Comparison of ENCODE assay signal across 10 cellular contexts in the genomic region with DNA sequence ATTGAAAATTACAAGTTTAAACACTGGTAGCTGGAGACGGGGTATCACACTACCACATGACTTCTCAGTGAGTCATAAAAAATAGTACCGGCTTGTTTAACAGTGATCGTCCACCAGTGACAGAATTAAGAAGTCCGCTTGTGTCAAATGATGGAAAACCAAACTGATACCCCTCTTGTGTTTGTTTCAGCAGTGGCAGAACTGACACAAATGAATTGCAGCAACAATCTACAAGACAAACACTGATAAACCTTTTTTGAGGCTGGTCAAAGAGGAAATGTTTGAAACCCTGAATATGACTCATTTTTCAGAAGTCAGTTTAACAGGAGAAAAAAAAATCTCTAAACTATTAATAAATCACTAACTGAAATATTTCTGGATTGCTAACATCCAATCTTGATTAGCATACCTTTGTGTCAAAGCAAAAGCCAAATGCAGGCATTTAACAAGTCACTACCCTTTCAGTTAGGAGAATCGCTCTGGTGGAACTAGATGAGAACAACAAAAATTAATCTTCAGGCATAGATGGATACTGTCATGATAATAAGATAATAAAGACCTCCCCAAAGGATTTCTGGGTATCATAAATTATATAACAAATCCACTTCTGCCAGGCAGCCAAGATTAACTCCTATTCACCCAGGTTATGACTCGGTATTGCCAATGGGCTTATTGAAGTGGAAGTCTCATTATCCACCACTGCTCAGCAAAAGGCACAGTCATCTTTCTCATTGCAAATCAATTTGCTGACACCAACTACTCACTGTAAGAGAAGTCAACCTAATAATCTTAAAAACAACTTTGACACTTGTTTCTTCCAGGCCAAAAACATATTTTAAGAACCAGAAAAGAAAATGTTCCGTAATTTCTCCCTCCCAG. TPM values are rescaled to one million over a fixed set of nuclear protein-coding genes. Genes with fewer than 3 reads are reported as not detected.
DNase-seq lines count a peak whose midpoint lies in the region; ATAC-seq and TF ChIP-seq lines count a peak whose summit lies in the region.
"Had no signal": no experiment of that assay in that cellular context is flagged by ENCODE, and none has a peak within 500 bp of the region (broad histone marks: within the 10 kb centered on the region; RNA-seq: fewer than 3 reads in every experiment).

No MANE protein-coding gene starts in this region.

- ATAC-seq in WTC11: no peak

- no peak for TF ChIP-seq POLR2A in uterus (IDR thresholded peaks at IDR 0.05)

- H3K4me3 ChIP-seq in cardiac muscle cell (no peak overlapping the region), hepatocyte (no peak overlapping the region), uterus (no peak overlapping the region)

- H3K4me1 Mint-ChIP-seq in WTC11 (peaks cover 40% of the 10 kb centered on the region), nephron progenitor cell (peaks cover 43% of the 10 kb centered on the region)

- H3K27me3 ChIP-seq in cardiac muscle cell: no peaks in the 10 kb centered on the region
- no peaks in the 10 kb centered on the region for H3K27me3 ChIP-seq in hepatocyte
- H3K27me3 ChIP-seq in uterus: no peaks in the 10 kb centered on the region

- peak overlapping the region; percentile 57 for H3K4me2 ChIP-seq in hepatocyte

- no peaks in the 10 kb centered on the region for H3K36me3 ChIP-seq in cardiac muscle cell
- no peaks in the 10 kb centered on the region for H3K36me3 ChIP-seq in hepatocyte (replicated peaks; ENCODE audit: insufficient read depth, low read depth)
- no peaks in the 10 kb centered on the region for H3K36me3 ChIP-seq in uterus

- H3K36me3 Mint-ChIP-seq in WTC11 (peaks cover 9% of the 10 kb centered on the region; the same call in 1 of the 2 replicates), nephron progenitor cell (ENCODE audit: low read depth) (peaks cover 34% of the 10 kb centered on the region)

- no peaks in the 10 kb centered on the region for H3K9me2 ChIP-seq in hepatocyte (replicated peaks; ENCODE audit: insufficient read depth)

- POLR2A ChIA-PET in WTC11 (lab: Charles Lee): no interaction called here

- H3K9me3 ChIP-seq in cardiac muscle cell (ENCODE audit: low read depth) (no peaks in the 10 kb centered on the region), hepatocyte (ENCODE audit: low read depth) (no peaks in the 10 kb centered on the region), uterus (no peaks in the 10 kb centered on the region)

- H3K4me3 Mint-ChIP-seq in WTC11: no peak overlapping the region
- H3K4me3 Mint-ChIP-seq in nephron progenitor cell: no peak overlapping the region
- H3K4me3 Mint-ChIP-seq: activated naive CD4-positive, alpha-beta T cell treated with anti-CD3 and anti-CD28 coated beads, Interleukin-2, amount 10 ng/mL, durations not matched to agents 7 days and 5 days had no signal

- H3K27ac ChIP-seq in cardiac muscle cell: peak overlapping the region; percentile 76
- peak overlapping the region; percentile 84 for H3K27ac ChIP-seq in hepatocyte
- peak overlapping the region; percentile 77 to 79 for H3K27ac ChIP-seq in uterus

- peaks cover 15% of the 10 kb centered on the region for H4K20me1 ChIP-seq in hepatocyte (ENCODE audit: insufficient read depth, poor library complexity, severe bottlenecking)

- peak in 1 of 2 donors; percentile 61 for DNase-seq in cardiac muscle cell (ENCODE audit: low read depth in 1 of 2, low spot score in 1 of 2)
- no peak for DNase-seq in cardiac septum (ENCODE audit: low spot score)
- no peak for DNase-seq in WTC11 (ENCODE audit: low spot score)
- no peak for DNase-seq in hepatocyte (ENCODE audit: low spot score)
- no peak for DNase-seq in uterus
- no peak for DNase-seq in nephron progenitor cell
- no peak for DNase-seq in germinal center (ENCODE audit: low spot score)
- DNase-seq in activated CD8-positive, alpha-beta memory T cell treated with anti-CD3 and anti-CD28 coated beads, Interleukin-2, amount 50 U/mL, for 48 hours: no peak
- DNase-seq: activated naive CD4-positive, alpha-beta T cell treated with anti-CD3 and anti-CD28 coated beads, Interleukin-2, amount 10 ng/mL, durations not matched to agents 7 days and 5 days; stimulated activated CD4-positive, alpha-beta T cell treated with anti-CD3 and anti-CD28 coated beads, Interleukin-12 subunit alpha, Interleukin-12 subunit beta, amount 100 ng/mL, for 4 hours had no signal

- H3K9me3 Mint-ChIP-seq in WTC11 (0 out of 2 replicates have a peak, but pooled peaks cover 3% of the 10 kb centered on the region), nephron progenitor cell (no peaks in the 10 kb centered on the region)
- H3K9me3 Mint-ChIP-seq: activated naive CD4-positive, alpha-beta T cell treated with anti-CD3 and anti-CD28 coated beads, Interleukin-2, amount 10 ng/mL, durations not matched to agents 7 days and 5 days had no signal

- H3K27me3 Mint-ChIP-seq in WTC11 (ENCODE audit: low read depth): no peaks in the 10 kb centered on the region
- H3K27me3 Mint-ChIP-seq in nephron progenitor cell (ENCODE audit: low read depth, poor library complexity): no peaks in the 10 kb centered on the region
- H3K27me3 Mint-ChIP-seq: activated naive CD4-positive, alpha-beta T cell treated with anti-CD3 and anti-CD28 coated beads, Interleukin-2, amount 10 ng/mL, durations not matched to agents 7 days and 5 days had no signal

- H3K79me2 ChIP-seq in hepatocyte: peaks cover 84% of the 10 kb centered on the region

- CTCF ChIA-PET in WTC11 (lab: Charles Lee): interaction anchor here (1.2 kb wide), 1 partner anchor 104 kb away, joined by 3 read pairs; no protein-coding TSS in a partner anchor

- no peak for TF ChIP-seq CTCF in cardiac muscle cell (IDR thresholded peaks at IDR 0.05; ENCODE audit: low read depth, low read length)
- TF ChIP-seq CTCF in WTC11 (IDR thresholded peaks at IDR 0.05): no peak
- TF ChIP-seq CTCF in hepatocyte (IDR thresholded peaks at IDR 0.05; ENCODE audit: poor library complexity): no peak
- TF ChIP-seq CTCF in uterus (IDR thresholded peaks at IDR 0.05): no peak
- no peak for TF ChIP-seq CTCF in nephron progenitor cell (IDR thresholded peaks at IDR 0.05)

- peak overlapping the region; percentile 63; the same call in 1 of the 2 replicates for H3K27ac Mint-ChIP-seq in WTC11
- no peak overlapping the region for H3K27ac Mint-ChIP-seq in nephron progenitor cell
- H3K27ac Mint-ChIP-seq: activated naive CD4-positive, alpha-beta T cell treated with anti-CD3 and anti-CD28 coated beads, Interleukin-2, amount 10 ng/mL, durations not matched to agents 7 days and 5 days had no signal

- intact Hi-C loops in cardiac septum (cut with DNase I): no loop called here
- intact Hi-C loops in uterus (cut with DNase I; ENCODE audit: low total_unique reads): no loop called here

- no peak overlapping the region for H2AFZ ChIP-seq in hepatocyte

- H3K4me1 ChIP-seq in cardiac muscle cell (ENCODE audit: low read depth): peaks cover 30% of the 10 kb centered on the region
- H3K4me1 ChIP-seq in hepatocyte (ENCODE audit: insufficient read depth): peaks cover 59% of the 10 kb centered on the region
- H3K4me1 ChIP-seq in uterus: peaks cover 0 to 16% of the 10 kb centered on the region in 2 donors

- WGBS in hepatocyte (ENCODE audit: low lambda C conversion rate, missing lambda C conversion rate): 52% methylated on average over 7 of the region's 7 CpGs

TF ChIP-seq in WTC11, 78 proteins besides CTCF, POLR2A, EP300 and RAD21 (continues in another document):
- TF ChIP-seq, protein P1, sequence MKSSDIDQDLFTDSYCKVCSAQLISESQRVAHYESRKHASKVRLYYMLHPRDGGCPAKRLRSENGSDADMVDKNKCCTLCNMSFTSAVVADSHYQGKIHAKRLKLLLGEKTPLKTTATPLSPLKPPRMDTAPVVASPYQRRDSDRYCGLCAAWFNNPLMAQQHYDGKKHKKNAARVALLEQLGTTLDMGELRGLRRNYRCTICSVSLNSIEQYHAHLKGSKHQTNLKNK (CRISPR knock-in tag; IDR thresholded peaks at IDR 0.05): no peak
- TF ChIP-seq ZNF317 (CRISPR knock-in tag; IDR thresholded peaks at IDR 0.05; ENCODE audit: borderline replicate concordance, low read depth) (no peak), ZNF219 (CRISPR knock-in tag; IDR thresholded peaks at IDR 0.05; ENCODE audit: borderline replicate concordance) (no peak), TP53 (CRISPR knock-in tag; IDR thresholded peaks at IDR 0.05) (no peak)
- TF ChIP-seq, protein P2, sequence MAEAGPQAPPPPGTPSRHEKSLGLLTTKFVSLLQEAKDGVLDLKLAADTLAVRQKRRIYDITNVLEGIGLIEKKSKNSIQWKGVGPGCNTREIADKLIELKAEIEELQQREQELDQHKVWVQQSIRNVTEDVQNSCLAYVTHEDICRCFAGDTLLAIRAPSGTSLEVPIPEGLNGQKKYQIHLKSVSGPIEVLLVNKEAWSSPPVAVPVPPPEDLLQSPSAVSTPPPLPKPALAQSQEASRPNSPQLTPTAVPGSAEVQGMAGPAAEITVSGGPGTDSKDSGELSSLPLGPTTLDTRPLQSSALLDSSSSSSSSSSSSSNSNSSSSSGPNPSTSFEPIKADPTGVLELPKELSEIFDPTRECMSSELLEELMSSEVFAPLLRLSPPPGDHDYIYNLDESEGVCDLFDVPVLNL (CRISPR knock-in tag; IDR thresholded peaks at IDR 0.05; ENCODE audit: borderline replicate concordance, low read depth): no peak
- TF ChIP-seq, protein P3, sequence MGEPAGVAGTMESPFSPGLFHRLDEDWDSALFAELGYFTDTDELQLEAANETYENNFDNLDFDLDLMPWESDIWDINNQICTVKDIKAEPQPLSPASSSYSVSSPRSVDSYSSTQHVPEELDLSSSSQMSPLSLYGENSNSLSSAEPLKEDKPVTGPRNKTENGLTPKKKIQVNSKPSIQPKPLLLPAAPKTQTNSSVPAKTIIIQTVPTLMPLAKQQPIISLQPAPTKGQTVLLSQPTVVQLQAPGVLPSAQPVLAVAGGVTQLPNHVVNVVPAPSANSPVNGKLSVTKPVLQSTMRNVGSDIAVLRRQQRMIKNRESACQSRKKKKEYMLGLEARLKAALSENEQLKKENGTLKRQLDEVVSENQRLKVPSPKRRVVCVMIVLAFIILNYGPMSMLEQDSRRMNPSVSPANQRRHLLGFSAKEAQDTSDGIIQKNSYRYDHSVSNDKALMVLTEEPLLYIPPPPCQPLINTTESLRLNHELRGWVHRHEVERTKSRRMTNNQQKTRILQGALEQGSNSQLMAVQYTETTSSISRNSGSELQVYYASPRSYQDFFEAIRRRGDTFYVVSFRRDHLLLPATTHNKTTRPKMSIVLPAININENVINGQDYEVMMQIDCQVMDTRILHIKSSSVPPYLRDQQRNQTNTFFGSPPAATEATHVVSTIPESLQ (CRISPR knock-in tag; IDR thresholded peaks at IDR 0.05): no peak

RNA-seq across cellular contexts. Expression of a gene that starts 20.7 kb away (rescaled TPM):
- total RNA-seq in cardiac muscle cell (6.7 and 9.2 TPM in 2 replicates), cardiac septum (10.0 TPM), WTC11 (2021) (12.8 to 14.7 TPM (median 14.4 TPM) in 3 replicates), hepatocyte (38.1 and 40.3 TPM in 2 replicates), uterus (10 to 100 TPM; 14.7 to 38.0 (median 21.5) TPM)
- polyA plus RNA-seq in cardiac muscle cell (4.5 and 6.6 TPM in 2 replicates), hepatocyte (10.3 and 15.0 TPM in 2 replicates)

RNA-seq across cellular contexts. Expression of a gene that starts 21.2 kb away (rescaled TPM):
- total RNA-seq in cardiac muscle cell (42.6 and 49.8 TPM in 2 replicates), cardiac septum (37.7 TPM), WTC11 (2021) (11.4 to 15.0 TPM (median 12.3 TPM) in 3 replicates), hepatocyte (60.0 and 61.5 TPM in 2 replicates), uterus (100 to 1,000 TPM in 1 of 4 donors, 10 to 100 TPM in 3; 40.0 to 201 (median 51.0) TPM)
- polyA plus RNA-seq in cardiac muscle cell (37.3 and 41.6 TPM in 2 replicates), hepatocyte (48.9 and 57.3 TPM in 2 replicates)
